ENCODE assay signal across 14 cellular contexts in the genomic region with DNA sequence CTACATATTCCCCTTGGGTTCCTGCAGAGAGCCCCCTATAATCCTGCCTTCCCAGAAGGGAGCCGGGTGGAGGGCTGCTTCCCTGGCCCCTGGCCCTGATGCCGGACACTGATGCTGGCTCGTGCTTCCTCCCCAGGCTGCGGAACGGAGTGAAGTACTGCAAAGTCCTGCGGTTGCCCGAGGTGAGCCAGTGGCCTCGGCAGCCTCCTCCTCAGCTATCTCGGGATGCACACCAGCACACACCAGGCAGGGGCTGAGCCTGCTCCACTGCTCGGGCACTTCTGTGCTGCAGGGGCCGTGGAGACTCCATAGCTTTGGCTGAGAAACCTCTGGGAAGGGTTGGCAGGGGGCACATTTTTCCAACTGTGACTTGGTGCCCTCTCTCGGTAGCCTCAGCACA.
"Had no signal": no experiment of that assay in that cellular context is flagged by ENCODE, and none has a peak within 500 bp of the region (broad histone marks: within the 10 kb centered on the region; RNA-seq: fewer than 3 reads in every experiment).

No MANE protein-coding gene starts in this region.

- DNase-seq: activated CD4-positive, alpha-beta T cell treated with anti-CD3 and anti-CD28 coated beads, Interleukin-2, amount 10 ng/mL, durations not matched to agents 24 days and 14 days; foreskin keratinocyte; heart left ventricle; left colon; stimulated activated naive CD4-positive, alpha-beta T cell; T1000; WERI-Rb-1 had no signal

- H3K27me3 Mint-ChIP-seq: activated CD4-positive, alpha-beta T cell treated with anti-CD3 and anti-CD28 coated beads, Interleukin-2, amount 10 ng/mL, durations not matched to agents 24 days and 14 days; activated naive CD8-positive, alpha-beta T cell; natural killer cell treated with Interleukin-12 subunit alpha and Interleukin-12 subunit beta and Interleukin-15 and Interleukin-18, amount 100 ng/mL, for 72 hours; type B pancreatic cell had no signal

- H3K36me3 Mint-ChIP-seq: activated naive CD8-positive, alpha-beta T cell; natural killer cell treated with Interleukin-12 subunit alpha and Interleukin-12 subunit beta and Interleukin-15 and Interleukin-18, amount 100 ng/mL, for 72 hours had no signal

- H3K27me3 ChIP-seq: ascending aorta, foreskin keratinocyte, heart left ventricle, right lobe of liver had no signal

- H3K4me3 ChIP-seq: ascending aorta, heart left ventricle, psoas muscle, right lobe of liver had no signal

- H3K27ac Mint-ChIP-seq: activated CD4-positive, alpha-beta T cell treated with anti-CD3 and anti-CD28 coated beads, Interleukin-2, amount 10 ng/mL, durations not matched to agents 24 days and 14 days; activated T-helper 1 cell treated with anti-CD3 and anti-CD28 coated beads, Interleukin-12 subunit alpha, Interleukin-12 subunit beta, Interleukin-2, Interleukin-4 antibody, amounts not matched to agents 30 ng/mL and 10 ng/mL and 1 ng/mL, durations not matched to agents 14 hours and 24 hours and 36 hours; natural killer cell treated with Interleukin-12 subunit alpha and Interleukin-12 subunit beta and Interleukin-15 and Interleukin-18, amount 100 ng/mL, for 72 hours; type B pancreatic cell had no signal

- H3K4me3 Mint-ChIP-seq: activated CD4-positive, alpha-beta T cell treated with anti-CD3 and anti-CD28 coated beads, Interleukin-2, amount 10 ng/mL, durations not matched to agents 24 days and 14 days; activated naive CD8-positive, alpha-beta T cell; activated T-helper 1 cell treated with anti-CD3 and anti-CD28 coated beads, Interleukin-12 subunit alpha, Interleukin-12 subunit beta, Interleukin-2, Interleukin-4 antibody, amounts not matched to agents 30 ng/mL and 10 ng/mL and 1 ng/mL, durations not matched to agents 14 hours and 24 hours and 36 hours; natural killer cell treated with Interleukin-12 subunit alpha and Interleukin-12 subunit beta and Interleukin-15 and Interleukin-18, amount 100 ng/mL, for 72 hours; type B pancreatic cell had no signal

- ATAC-seq: foreskin keratinocyte; heart left ventricle; left colon; natural killer cell treated with Interleukin-12 subunit alpha and Interleukin-12 subunit beta and Interleukin-15 and Interleukin-18, amount 100 ng/mL, for 72 hours; right lobe of liver had no signal

- H3K9me3 ChIP-seq: ascending aorta, heart left ventricle, psoas muscle, right lobe of liver had no signal

- H3K9me3 Mint-ChIP-seq: activated CD4-positive, alpha-beta T cell treated with anti-CD3 and anti-CD28 coated beads, Interleukin-2, amount 10 ng/mL, durations not matched to agents 24 days and 14 days; activated T-helper 1 cell treated with anti-CD3 and anti-CD28 coated beads, Interleukin-12 subunit alpha, Interleukin-12 subunit beta, Interleukin-2, Interleukin-4 antibody, amounts not matched to agents 30 ng/mL and 10 ng/mL and 1 ng/mL, durations not matched to agents 14 hours and 24 hours and 36 hours; natural killer cell treated with Interleukin-12 subunit alpha and Interleukin-12 subunit beta and Interleukin-15 and Interleukin-18, amount 100 ng/mL, for 72 hours; type B pancreatic cell had no signal

- H3K4me1 ChIP-seq: ascending aorta, foreskin keratinocyte, heart left ventricle, psoas muscle had no signal

- H3K27ac ChIP-seq: ascending aorta, foreskin keratinocyte, heart left ventricle, psoas muscle, right lobe of liver, WERI-Rb-1 had no signal
